8 cellular contexts compared by ENCODE assay signal in the genomic region with DNA sequence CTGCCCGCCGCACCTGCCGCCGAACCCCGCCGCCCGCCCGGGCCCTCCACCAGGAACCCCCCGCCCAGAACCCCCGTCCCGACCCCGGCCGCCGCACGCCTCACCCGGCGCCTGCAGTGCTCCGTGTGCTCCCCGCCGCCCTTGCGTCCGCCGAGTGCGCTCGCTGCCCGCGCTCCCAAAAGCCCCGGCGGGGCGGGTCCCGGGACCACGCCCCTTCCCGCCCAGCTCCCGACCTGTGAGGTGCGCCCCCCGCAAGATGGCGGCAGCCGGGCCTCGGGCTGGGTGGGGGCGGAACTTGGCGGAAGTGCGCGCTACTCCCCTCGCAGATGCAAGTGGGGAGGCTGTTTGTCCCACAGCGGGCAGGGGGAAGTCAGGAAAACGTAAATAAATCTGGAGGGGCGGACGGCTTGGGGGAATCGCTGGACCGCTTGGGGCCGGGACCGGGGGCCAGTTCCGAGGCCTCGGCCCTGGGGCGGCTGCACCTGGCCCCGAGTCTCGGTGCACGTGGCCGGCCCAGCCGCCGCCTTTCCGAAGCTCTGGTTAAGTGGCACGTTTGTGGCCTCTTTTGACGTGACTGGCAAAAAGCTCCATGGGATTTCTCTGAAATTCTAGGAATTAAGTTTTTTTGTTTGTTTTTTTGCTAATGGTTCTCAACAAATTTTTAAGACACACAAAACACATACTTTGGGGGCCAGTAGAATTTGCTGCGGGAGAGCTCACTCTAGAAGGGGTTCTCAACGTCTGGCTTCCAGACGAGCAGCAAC. TPM values are rescaled to one million over a fixed set of nuclear protein-coding genes. Genes with fewer than 3 reads are reported as not detected.
DNase-seq lines count a peak whose midpoint lies in the region; ATAC-seq and TF ChIP-seq lines count a peak whose summit lies in the region.

A gene (minus strand): TSS at position 156 of the 764 bp plus-strand sequence. CDS start 1,275 bp downstream, outside the sequence.

- TSS peak; percentile 60 for BruUV-seq in OCI-LY7 (replicated peaks; lab: Mats Ljungman, UMichigan)

- peak within 1 kb of the TSS; percentile 79 to 98 (median 84) for H3K4me3 Mint-ChIP-seq in CD4-positive, alpha-beta memory T cell
- H3K4me3 Mint-ChIP-seq in stimulated activated effector memory CD8-positive, alpha-beta T cell treated with anti-CD3 and anti-CD28 coated beads, Interleukin-12 subunit alpha, Interleukin-12 subunit beta, amount 100 ng/mL, for 72 hours = peak within 1 kb of the TSS; percentile 93

- H3K4me1 Mint-ChIP-seq in CD4-positive, alpha-beta memory T cell = peaks cover 23 to 58% (median 27%) of the 10 kb centered on the region in 4 donors
- H3K4me1 Mint-ChIP-seq in stimulated activated effector memory CD8-positive, alpha-beta T cell treated with anti-CD3 and anti-CD28 coated beads, Interleukin-12 subunit alpha, Interleukin-12 subunit beta, amount 100 ng/mL, for 72 hours = peaks cover 48% of the 10 kb centered on the region

- H3K4me1 ChIP-seq in CD4-positive, alpha-beta memory T cell (ENCODE audit: insufficient read depth, low read length) = peaks cover 31% of the 10 kb centered on the region
- H3K4me1 ChIP-seq in OCI-LY7 (ENCODE audit: insufficient read depth, low read length, poor library complexity, severe bottlenecking) = peaks cover 36% of the 10 kb centered on the region

- CTCF ChIA-PET in CD4-positive, alpha-beta memory T cell (lab: Charles Lee; ENCODE audit: partially characterized antibody) = interaction anchor here (0.7 to 1.1 kb wide), 5 partner anchors 10 to 153 kb away, joined by 3 read pairs; no protein-coding TSS in a partner anchor
- CTCF ChIA-PET in OCI-LY7 (lab: Charles Lee; ENCODE audit: unreplicated experiment) = interaction anchor here (0.6 to 1.0 kb wide), 2 partner anchors 26 to 36 kb away, joined by 3 to 7 read pairs; no protein-coding TSS in a partner anchor

- no peaks in the 10 kb centered on the region for H3K9me2 ChIP-seq in OCI-LY7 (ENCODE audit: insufficient read depth, low read length)

- peak within 1 kb of the TSS; percentile 94 for H2AFZ ChIP-seq in OCI-LY7 (ENCODE audit: low read length)

- no peaks in the 10 kb centered on the region for H3K9me3 ChIP-seq in CD4-positive, alpha-beta memory T cell (ENCODE audit: control insufficient read depth in 1 of 2, low read length in 2 of 2)
- no peaks in the 10 kb centered on the region; the same call in 1 of the 2 replicates for H3K9me3 ChIP-seq in OCI-LY7 (ENCODE audit: low read length)

- H3K27ac ChIP-seq in CD4-positive, alpha-beta memory T cell (ENCODE audit: low read depth, low read length) = peak within 1 kb of the TSS; percentile 86
- H3K27ac ChIP-seq in OCI-LY7 (ENCODE audit: low read depth, low read length, poor library complexity, severe bottlenecking) = peak within 1 kb of the TSS; percentile 100

- H3K36me3 Mint-ChIP-seq in CD4-positive, alpha-beta memory T cell = peaks cover 15 to 38% of the 10 kb centered on the region in 2 donors
- peaks cover 52% of the 10 kb centered on the region for H3K36me3 Mint-ChIP-seq in stimulated activated effector memory CD8-positive, alpha-beta T cell treated with anti-CD3 and anti-CD28 coated beads, Interleukin-12 subunit alpha, Interleukin-12 subunit beta, amount 100 ng/mL, for 72 hours

- peak within 1 kb of the TSS; percentile 84 to 100 (median 96) for H3K27ac Mint-ChIP-seq in CD4-positive, alpha-beta memory T cell
- peak within 1 kb of the TSS; percentile 96 for H3K27ac Mint-ChIP-seq in stimulated activated effector memory CD8-positive, alpha-beta T cell treated with anti-CD3 and anti-CD28 coated beads, Interleukin-12 subunit alpha, Interleukin-12 subunit beta, amount 100 ng/mL, for 72 hours

- peak; percentile 42 for ATAC-seq in GM19395 (IDR thresholded peaks at IDR 0.05; ENCODE audit: unreplicated experiment)
- ATAC-seq in HG03565 (IDR thresholded peaks at IDR 0.05; ENCODE audit: unreplicated experiment) = peak; percentile 35
- peak; percentile 73 for ATAC-seq in esophagus mucosa
- peak; percentile 69 for ATAC-seq in stimulated activated effector memory CD8-positive, alpha-beta T cell treated with anti-CD3 and anti-CD28 coated beads, Interleukin-12 subunit alpha, Interleukin-12 subunit beta, amount 100 ng/mL, for 72 hours

- H3K27me3 Mint-ChIP-seq in CD4-positive, alpha-beta memory T cell = no peaks in the 10 kb centered on the region

- peak within 1 kb of the TSS; percentile 98 for H3K4me2 ChIP-seq in OCI-LY7 (ENCODE audit: low read length)

- H3K4me3 ChIP-seq in CD4-positive, alpha-beta memory T cell (ENCODE audit: low read length in 2 of 2) = peak within 1 kb of the TSS in 1 of 2 donors; percentile 77
- H3K4me3 ChIP-seq in OCI-LY7 (ENCODE audit: low read depth, low read length, poor library complexity, severe bottlenecking) = peak within 1 kb of the TSS; percentile 87

- DNase-seq in CD4-positive, alpha-beta memory T cell = peak; percentile 82 to 86 (median 84)
- DNase-seq in OCI-LY7 (ENCODE audit: low spot score) (peak; percentile 95), activated T-cell treated with anti-CD3 and anti-CD28 coated beads for 4 hours (peak; percentile 81), myocyte (ENCODE audit: low read depth) (peak; percentile 73)
- peak; percentile 57 to 89 for DNase-seq in stimulated activated effector memory CD8-positive, alpha-beta T cell treated with anti-CD3 and anti-CD28 coated beads, Interleukin-12 subunit alpha, Interleukin-12 subunit beta, amount 100 ng/mL, for 72 hours (ENCODE audit: low spot score in 2 of 2)

- peaks cover 42% of the 10 kb centered on the region for H3K79me2 ChIP-seq in OCI-LY7 (ENCODE audit: insufficient read depth, low read depth, low read length)

- peak; percentile 32 for TF ChIP-seq CTCF in OCI-LY7 (conservative IDR thresholded peaks at IDR 0.05; ENCODE audit: low read length)

- H3K9me3 Mint-ChIP-seq in CD4-positive, alpha-beta memory T cell = peaks cover 0 to 2% (median 0%) of the 10 kb centered on the region in 8 donors
- H3K9me3 Mint-ChIP-seq in stimulated activated effector memory CD8-positive, alpha-beta T cell treated with anti-CD3 and anti-CD28 coated beads, Interleukin-12 subunit alpha, Interleukin-12 subunit beta, amount 100 ng/mL, for 72 hours = no peaks in the 10 kb centered on the region

- POLR2A ChIA-PET in CD4-positive, alpha-beta memory T cell (lab: Charles Lee; ENCODE audit: partially characterized antibody) = interaction anchor here (0.6 to 11.5 kb wide), 33 partner anchors 10 to 225 kb away, joined by 3 to 180 read pairs (median 4); a partner anchor contains a TSS
- POLR2A ChIA-PET in OCI-LY7 (lab: Charles Lee) = interaction anchor here (0.8 to 2.0 kb wide), 9 partner anchors 10 to 51 kb away, joined by 3 to 10 read pairs (median 4); no protein-coding TSS in a partner anchor

- H4K20me1 ChIP-seq in OCI-LY7 (ENCODE audit: insufficient read depth, low read length) = peaks cover 25% of the 10 kb centered on the region

- no peaks in the 10 kb centered on the region for H3K27me3 ChIP-seq in CD4-positive, alpha-beta memory T cell (ENCODE audit: insufficient read depth, low read length)

- intact Hi-C loops in CD4-positive, alpha-beta memory T cell (cut with micrococcal nuclease) = no loop called here
- intact Hi-C loops in OCI-LY7 (cut with micrococcal nuclease; ENCODE audit: unreplicated experiment) = loop anchor here (1.0 to 5.0 kb wide), 5 partner anchors 51 to 308 kb away; no protein-coding TSS in a partner anchor

- no peaks in the 10 kb centered on the region for H3K36me3 ChIP-seq in CD4-positive, alpha-beta memory T cell (ENCODE audit: insufficient read depth, low read length)
- peaks cover 37% of the 10 kb centered on the region for H3K36me3 ChIP-seq in OCI-LY7 (ENCODE audit: insufficient read depth, low read length)

RNA-seq across cellular contexts. Expression of the gene that starts here (rescaled TPM):
- total RNA-seq in CD4-positive, alpha-beta memory T cell = 100 to 1,000 TPM; 264 to 277 TPM
- 100 to 1,000 TPM; 260 to 268 TPM for polyA plus RNA-seq in CD4-positive, alpha-beta memory T cell
- 268 and 360 TPM in 2 replicates for total RNA-seq in OCI-LY7 (2014; rRNA removed; shearing (Covaris generic))
- total RNA-seq in OCI-LY7 (2022) (415 and 440 TPM in 2 replicates), esophagus mucosa (368 TPM), myocyte (41.2 and 71.0 TPM in 2 replicates)
- polyA plus RNA-seq in myocyte (2012) = 96.7 TPM
